2 cellular contexts compared by ENCODE assay signal in the genomic region with DNA sequence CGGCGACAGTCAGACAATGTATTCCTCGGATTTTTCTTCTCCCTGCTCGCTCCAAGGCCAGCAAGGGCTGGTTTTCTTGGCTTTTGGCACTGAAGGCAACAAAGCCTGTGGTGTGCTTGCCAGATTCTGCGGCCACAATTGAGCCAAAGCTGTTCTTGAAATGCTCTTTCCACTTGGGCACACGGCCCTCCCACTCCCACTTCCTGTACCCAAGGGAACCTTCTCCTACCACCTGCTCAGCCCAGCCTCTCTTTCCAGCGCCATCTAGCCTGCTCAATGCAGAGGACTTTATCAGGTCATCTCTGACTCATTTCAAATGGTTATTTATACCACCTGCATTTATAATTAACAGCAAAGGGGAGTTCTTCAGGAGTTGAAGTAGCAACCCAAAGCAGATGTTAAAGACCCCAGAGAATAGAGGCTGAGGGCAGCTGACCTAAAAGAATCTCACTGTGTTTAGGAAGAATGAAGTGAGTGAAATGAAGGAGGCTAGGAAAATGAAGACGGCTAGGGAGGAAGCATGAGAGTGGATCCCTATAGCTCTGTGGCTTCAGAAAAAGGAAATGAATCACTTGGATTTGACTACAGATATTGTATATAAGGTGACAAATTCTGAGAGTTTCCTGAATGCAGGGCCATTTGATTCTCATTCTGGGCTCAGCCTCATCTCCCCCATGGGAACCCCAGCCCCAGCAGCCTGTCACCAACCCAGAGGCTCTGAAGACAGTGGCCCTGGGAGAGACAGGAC.
TF ChIP-seq lines count a peak whose summit lies in the region.

No MANE protein-coding gene starts in this region.

TF ChIP-seq in HCT116, 20 proteins besides CTCF, POLR2A, EP300 and RAD21 (continued from another document):
- TF ChIP-seq POLR2AphosphoS5 (IDR thresholded peaks at IDR 0.05; ENCODE audit: low read depth, low read length): no peak
- no peak for TF ChIP-seq SP1 (IDR thresholded peaks at IDR 0.05; ENCODE audit: low read depth)
- no peak for TF ChIP-seq ZFX (IDR thresholded peaks at IDR 0.05)
- no peak for TF ChIP-seq CBX3 (IDR thresholded peaks at IDR 0.05; ENCODE audit: low read depth)
- no peak for TF ChIP-seq FOSL1 (IDR thresholded peaks at IDR 0.05; ENCODE audit: low read depth)
- no peak for TF ChIP-seq YY1 (IDR thresholded peaks at IDR 0.05; ENCODE audit: extremely low read depth, insufficient replicate concordance, low read depth, low read length)
- TF ChIP-seq SIN3A (IDR thresholded peaks at IDR 0.05; ENCODE audit: low read depth): no peak
- no peak for TF ChIP-seq SRF (IDR thresholded peaks at IDR 0.05; ENCODE audit: low read depth)
- no peak for TF ChIP-seq EZH2 (IDR thresholded peaks at IDR 0.05)
- TF ChIP-seq, protein P1, sequence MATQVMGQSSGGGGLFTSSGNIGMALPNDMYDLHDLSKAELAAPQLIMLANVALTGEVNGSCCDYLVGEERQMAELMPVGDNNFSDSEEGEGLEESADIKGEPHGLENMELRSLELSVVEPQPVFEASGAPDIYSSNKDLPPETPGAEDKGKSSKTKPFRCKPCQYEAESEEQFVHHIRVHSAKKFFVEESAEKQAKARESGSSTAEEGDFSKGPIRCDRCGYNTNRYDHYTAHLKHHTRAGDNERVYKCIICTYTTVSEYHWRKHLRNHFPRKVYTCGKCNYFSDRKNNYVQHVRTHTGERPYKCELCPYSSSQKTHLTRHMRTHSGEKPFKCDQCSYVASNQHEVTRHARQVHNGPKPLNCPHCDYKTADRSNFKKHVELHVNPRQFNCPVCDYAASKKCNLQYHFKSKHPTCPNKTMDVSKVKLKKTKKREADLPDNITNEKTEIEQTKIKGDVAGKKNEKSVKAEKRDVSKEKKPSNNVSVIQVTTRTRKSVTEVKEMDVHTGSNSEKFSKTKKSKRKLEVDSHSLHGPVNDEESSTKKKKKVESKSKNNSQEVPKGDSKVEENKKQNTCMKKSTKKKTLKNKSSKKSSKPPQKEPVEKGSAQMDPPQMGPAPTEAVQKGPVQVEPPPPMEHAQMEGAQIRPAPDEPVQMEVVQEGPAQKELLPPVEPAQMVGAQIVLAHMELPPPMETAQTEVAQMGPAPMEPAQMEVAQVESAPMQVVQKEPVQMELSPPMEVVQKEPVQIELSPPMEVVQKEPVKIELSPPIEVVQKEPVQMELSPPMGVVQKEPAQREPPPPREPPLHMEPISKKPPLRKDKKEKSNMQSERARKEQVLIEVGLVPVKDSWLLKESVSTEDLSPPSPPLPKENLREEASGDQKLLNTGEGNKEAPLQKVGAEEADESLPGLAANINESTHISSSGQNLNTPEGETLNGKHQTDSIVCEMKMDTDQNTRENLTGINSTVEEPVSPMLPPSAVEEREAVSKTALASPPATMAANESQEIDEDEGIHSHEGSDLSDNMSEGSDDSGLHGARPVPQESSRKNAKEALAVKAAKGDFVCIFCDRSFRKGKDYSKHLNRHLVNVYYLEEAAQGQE (IDR thresholded peaks at IDR 0.05; ENCODE audit: low read depth): no peak

TF ChIP-seq in K562, 482 proteins besides CTCF, POLR2A, EP300 and RAD21:
- TF ChIP-seq, protein P2, sequence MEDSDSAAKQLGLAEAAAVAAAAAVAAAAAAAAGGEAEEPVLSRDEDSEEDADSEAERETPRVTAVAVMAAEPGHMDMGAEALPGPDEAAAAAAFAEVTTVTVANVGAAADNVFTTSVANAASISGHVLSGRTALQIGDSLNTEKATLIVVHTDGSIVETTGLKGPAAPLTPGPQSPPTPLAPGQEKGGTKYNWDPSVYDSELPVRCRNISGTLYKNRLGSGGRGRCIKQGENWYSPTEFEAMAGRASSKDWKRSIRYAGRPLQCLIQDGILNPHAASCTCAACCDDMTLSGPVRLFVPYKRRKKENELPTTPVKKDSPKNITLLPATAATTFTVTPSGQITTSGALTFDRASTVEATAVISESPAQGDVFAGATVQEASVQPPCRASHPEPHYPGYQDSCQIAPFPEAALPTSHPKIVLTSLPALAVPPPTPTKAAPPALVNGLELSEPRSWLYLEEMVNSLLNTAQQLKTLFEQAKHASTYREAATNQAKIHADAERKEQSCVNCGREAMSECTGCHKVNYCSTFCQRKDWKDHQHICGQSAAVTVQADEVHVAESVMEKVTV (CRISPR knock-in tag; IDR thresholded peaks at IDR 0.05): no peak
- TF ChIP-seq TBL1XR1 (IDR thresholded peaks at IDR 0.05; ENCODE audit: low read length in 2 of 2) (no peak), ZFX (CRISPR knock-in tag; IDR thresholded peaks at IDR 0.05) (no peak), JUND (IDR thresholded peaks at IDR 0.05; ENCODE audit: borderline replicate concordance, low read depth, low read length) (peak; percentile 74), JUND (tag; IDR thresholded peaks at IDR 0.05; ENCODE audit: borderline replicate concordance, low read depth, low read length) (peak; percentile 68; the same call in 2 of the 3 replicates), ZNF184 (CRISPR knock-in tag; IDR thresholded peaks at IDR 0.05) (no peak), ZNF239 (CRISPR knock-in tag; IDR thresholded peaks at IDR 0.05) (no peak), FOSL1 (tag; conservative IDR thresholded peaks at IDR 0.05) (peak; percentile 82), ZNF384 (IDR thresholded peaks at IDR 0.05; ENCODE audit: low read depth, low read length) (no peak), ZKSCAN8 (CRISPR knock-in tag; IDR thresholded peaks at IDR 0.05) (no peak), MEF2D (tag; conservative IDR thresholded peaks at IDR 0.05; ENCODE audit: low read depth) (peak; percentile 65), JUNB (CRISPR knock-in tag; conservative IDR thresholded peaks at IDR 0.05) (no peak), GATA2 (CRISPR knock-in tag; IDR thresholded peaks at IDR 0.05) (0 out of 2 replicates have a peak, but pooled peaks have one; percentile 9)
- TF ChIP-seq, protein P3, sequence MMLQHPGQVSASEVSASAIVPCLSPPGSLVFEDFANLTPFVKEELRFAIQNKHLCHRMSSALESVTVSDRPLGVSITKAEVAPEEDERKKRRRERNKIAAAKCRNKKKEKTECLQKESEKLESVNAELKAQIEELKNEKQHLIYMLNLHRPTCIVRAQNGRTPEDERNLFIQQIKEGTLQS (IDR thresholded peaks at IDR 0.05): peak; percentile 52; the same call in 1 of the 2 replicates
- TF ChIP-seq, protein P3 (CRISPR knock-in tag; conservative IDR thresholded peaks at IDR 0.05): no peak
- TF ChIP-seq, protein P4, sequence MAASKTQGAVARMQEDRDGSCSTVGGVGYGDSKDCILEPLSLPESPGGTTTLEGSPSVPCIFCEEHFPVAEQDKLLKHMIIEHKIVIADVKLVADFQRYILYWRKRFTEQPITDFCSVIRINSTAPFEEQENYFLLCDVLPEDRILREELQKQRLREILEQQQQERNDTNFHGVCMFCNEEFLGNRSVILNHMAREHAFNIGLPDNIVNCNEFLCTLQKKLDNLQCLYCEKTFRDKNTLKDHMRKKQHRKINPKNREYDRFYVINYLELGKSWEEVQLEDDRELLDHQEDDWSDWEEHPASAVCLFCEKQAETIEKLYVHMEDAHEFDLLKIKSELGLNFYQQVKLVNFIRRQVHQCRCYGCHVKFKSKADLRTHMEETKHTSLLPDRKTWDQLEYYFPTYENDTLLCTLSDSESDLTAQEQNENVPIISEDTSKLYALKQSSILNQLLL (CRISPR knock-in tag; IDR thresholded peaks at IDR 0.05; ENCODE audit: borderline replicate concordance): no peak
